ENCODE assay signal across 13 cellular contexts in genomic region chr2:31327505-31327904, GRCh38.
DNase-seq lines count a peak whose midpoint lies in the region; ATAC-seq, FAIRE-seq and TF ChIP-seq lines count a peak whose summit lies in the region.
"Had no signal": no experiment of that assay in that cellular context is flagged by ENCODE, and none has a peak within 500 bp of the region (broad histone marks: within the 10 kb centered on the region; RNA-seq: fewer than 3 reads in every experiment).

No MANE protein-coding gene starts in this region.

- DNase-seq in K562 (ENCODE audit: extremely low read depth in 1 of 4, low spot score in 3 of 4) (no peak), fibroblast of gingiva (ENCODE audit: low read depth) (peak; percentile 23), mesendoderm (no peak), mucosa of descending colon (no peak), hippocampal formation (lab: John Stamatoyannopoulos, UW) (no peak)
- DNase-seq in activated CD8-positive, alpha-beta memory T cell treated with anti-CD3 and anti-CD28 coated beads, Interleukin-2, amount 50 U/mL, for 4 hours: no peak
- DNase-seq: CD8-positive, alpha-beta memory T cell; DND-41; HCEC 1CT; HFFc6 had no signal

- H2BK5ac ChIP-seq in mesendoderm (ENCODE audit: low read length): no peak overlapping the region

- H4K20me1 ChIP-seq in K562 (replicated peaks; ENCODE audit: control insufficient read depth, insufficient read depth, low read length): no peaks in the 10 kb centered on the region

- no peak for TF ChIP-seq EP300 in K562 (IDR thresholded peaks at IDR 0.05; ENCODE audit: low read length)

- intact Hi-C loops in K562 (cut with micrococcal nuclease) (no loop called here), mucosa of descending colon (cut with DNase I, micrococcal nuclease) (no loop called here)

- no peak overlapping the region for H3K27ac ChIP-seq in K562 (ENCODE audit: extremely low read depth, low read depth, low read length)
- H3K27ac ChIP-seq in mesendoderm (ENCODE audit: low read depth, low read length): no peak overlapping the region

- H3K4me3 ChIP-seq in K562 (no peak overlapping the region), mesendoderm (ENCODE audit: low read length) (no peak overlapping the region), mucosa of descending colon (no peak overlapping the region)

- no peak for FAIRE-seq in K562 (lab: Jason Lieb, UNC)
- FAIRE-seq: HTR-8/SVneo had no signal

- no peak overlapping the region for H4K5ac ChIP-seq in mesendoderm (ENCODE audit: low read length)

- H3K36me3 ChIP-seq in K562 (ENCODE audit: control insufficient read depth, insufficient read depth, low read length) (no peaks in the 10 kb centered on the region), mesendoderm (ENCODE audit: control insufficient read depth, insufficient read depth, low read length) (no peaks in the 10 kb centered on the region), mucosa of descending colon (ENCODE audit: low read depth) (no peaks in the 10 kb centered on the region)

- no peak overlapping the region for H2BK120ac ChIP-seq in mesendoderm (ENCODE audit: low read depth, low read length)

- H3K9me3 ChIP-seq in K562 (replicated peaks; ENCODE audit: control insufficient read depth, insufficient read depth, low read depth, low read length) (no peaks in the 10 kb centered on the region), mucosa of descending colon (no peaks in the 10 kb centered on the region)
- H3K9me3 ChIP-seq: Caco-2 had no signal

- H3K4me1 ChIP-seq in K562 (replicated peaks in 1 of 2; ENCODE audit: control insufficient read depth in 2 of 2, insufficient read depth in 2 of 2, low read length in 2 of 2) (no peaks in the 10 kb centered on the region), mesendoderm (ENCODE audit: control insufficient read depth, low read depth, low read length) (peaks cover 15% of the 10 kb centered on the region), mucosa of descending colon (ENCODE audit: low read depth) (no peaks in the 10 kb centered on the region)
- H3K4me1 ChIP-seq: Caco-2 had no signal

- no peak overlapping the region for H3K23ac ChIP-seq in mesendoderm (ENCODE audit: low read length)

- H3K9me1 ChIP-seq in K562 (ENCODE audit: control insufficient read depth, insufficient read depth, low read length): no peaks in the 10 kb centered on the region

- no peak overlapping the region for H2AK5ac ChIP-seq in mesendoderm (ENCODE audit: low read length)

- H3K18ac ChIP-seq in mesendoderm (ENCODE audit: low read length): no peak overlapping the region

- WGBS in K562 (ENCODE audit: insufficient coverage, low coverage, missing lambda C conversion rate): 0% methylated on average over 1 of the region's 1 CpG
- no CpG with 5 or more reads among the region's 1 CpG for WGBS in mesendoderm (ENCODE audit: extremely low coverage, insufficient coverage, low lambda C conversion rate)

- no peak overlapping the region for H3K56ac ChIP-seq in mesendoderm (ENCODE audit: low read length)

- POLR2A ChIA-PET in K562 (lab: Yijun Ruan, JAX): no interaction called here

- BruUV-seq in K562 (replicated peaks; lab: Mats Ljungman, UMichigan): no TSS peak

- H3K4me2 ChIP-seq in K562 (ENCODE audit: insufficient read depth, low read length): no peak overlapping the region
- no peak overlapping the region for H3K4me2 ChIP-seq in mesendoderm (ENCODE audit: low read length)

- no peak overlapping the region for H2AFZ ChIP-seq in K562 (ENCODE audit: low read depth, low read length)

- no peaks in the 10 kb centered on the region for H3K27me3 ChIP-seq in K562 (ENCODE audit: control insufficient read depth in 2 of 2, insufficient read depth in 2 of 2, low read length in 2 of 2)
- H3K27me3 ChIP-seq in mesendoderm (ENCODE audit: insufficient read depth, low read length, poor library complexity): no peaks in the 10 kb centered on the region

- no peak for TF ChIP-seq CTCF in K562 (IDR thresholded peaks at IDR 0.05 in 2 of 3, conservative IDR thresholded peaks at IDR 0.05 in 1 of 3; ENCODE audit: insufficient read depth in 2 of 3, low read depth in 1 of 3, low read length in 3 of 3)
- TF ChIP-seq CTCF in mucosa of descending colon (IDR thresholded peaks at IDR 0.05): no peak

- H2BK15ac ChIP-seq in mesendoderm (replicated peaks; ENCODE audit: low read depth): peak overlapping the region; percentile 14

- no peaks in the 10 kb centered on the region for H3K79me1 ChIP-seq in mesendoderm (ENCODE audit: low read length)

- no peak for ATAC-seq in K562
- no peak for ATAC-seq in mucosa of descending colon
- no peak for ATAC-seq in HG03520 (IDR thresholded peaks at IDR 0.05; ENCODE audit: unreplicated experiment)

- no peaks in the 10 kb centered on the region for H3K79me2 ChIP-seq in K562 (ENCODE audit: control insufficient read depth, insufficient read depth, low read length)
- no peaks in the 10 kb centered on the region for H3K79me2 ChIP-seq in mesendoderm (ENCODE audit: control insufficient read depth, insufficient read depth, low read length)

- no peak overlapping the region for H4K8ac ChIP-seq in mesendoderm (ENCODE audit: low read depth, low read length)

- no peak for TF ChIP-seq RAD21 in K562 (CRISPR knock-in tag; conservative IDR thresholded peaks at IDR 0.05 in 1 of 2, IDR thresholded peaks at IDR 0.05 in 1 of 2)

- CTCF ChIA-PET in K562 (lab: Yijun Ruan, JAX; ENCODE audit: low intra/inter-chr PET ratio): no interaction called here

- in situ Hi-C loops in K562 (cut with MboI): loop anchor here (25.0 kb wide), 1 partner anchor 1165 kb away; no protein-coding TSS in a partner anchor

- no peak for TF ChIP-seq POLR2A in K562 (conservative IDR thresholded peaks at IDR 0.05)

- H3K9ac ChIP-seq in K562 (ENCODE audit: insufficient read depth in 1 of 2, low read depth in 2 of 2, low read length in 2 of 2) (no peak overlapping the region), mesendoderm (ENCODE audit: low read length) (no peak overlapping the region)

- H3K4ac ChIP-seq in mesendoderm (ENCODE audit: low read depth, low read length): no peak overlapping the region

TF ChIP-seq in K562, 482 proteins besides CTCF, POLR2A, EP300 and RAD21:
- TF ChIP-seq CEBPB (tag; IDR thresholded peaks at IDR 0.05) (peak; percentile 39; the same call in 1 of the 2 replicates), CEBPG (CRISPR knock-in tag; IDR thresholded peaks at IDR 0.05) (no peak), CEBPG (tag; conservative IDR thresholded peaks at IDR 0.05 in 1 of 2, IDR thresholded peaks at IDR 0.05 in 1 of 2) (peak; percentile 19 to 58; a peak in 1 of 4 replicates), ASH1L (IDR thresholded peaks at IDR 0.05; ENCODE audit: borderline replicate concordance, low read depth, partially characterized antibody) (no peak)
